Comparison of ENCODE assay signal across 8 cellular contexts in genomic region chr6:25993038-25993684, GRCh38. TPM values are rescaled to one million over a fixed set of nuclear protein-coding genes. Genes with fewer than 3 reads are reported as not detected.
A peak's percentile ranks its signal among the peaks of the same experiment; 100 is the strongest.
DNase-seq lines count a peak whose midpoint lies in the region; ATAC-seq and TF ChIP-seq lines count a peak whose summit lies in the region.

No MANE protein-coding gene starts in this region.

- POLR2A ChIA-PET in activated CD8-positive, alpha-beta T cell treated with anti-CD3 and anti-CD28 coated beads for 36 hours (lab: Charles Lee): interaction anchor here (0.6 to 5.6 kb wide), 13 partner anchors 11 to 264 kb away, joined by 3 to 95 read pairs (median 10); a partner anchor contains a TSS

- peak overlapping the region; percentile 96 for H3K4me3 Mint-ChIP-seq in HFFc6
- peak overlapping the region; percentile 91 for H3K4me3 Mint-ChIP-seq in activated CD8-positive, alpha-beta T cell treated with anti-CD3 and anti-CD28 coated beads for 36 hours

- H3K9me3 ChIP-seq in iPS-15b (ENCODE audit: control insufficient read depth, insufficient read depth, low read length) (no peaks in the 10 kb centered on the region), subcutaneous abdominal adipose tissue (ENCODE audit: control insufficient read depth in 5 of 5, low read length in 5 of 5) (no peaks in the 10 kb centered on the region)

- CTCF ChIA-PET in activated CD8-positive, alpha-beta T cell treated with anti-CD3 and anti-CD28 coated beads for 36 hours (lab: Charles Lee): interaction anchor here (0.8 to 5.6 kb wide), 42 partner anchors 11 to 728 kb away, joined by 3 to 118 read pairs (median 6); partner anchors contain the start of genes SLC17A3 and TRIM38

- H3K4me1 ChIP-seq in iPS-15b (ENCODE audit: control insufficient read depth, insufficient read depth, low read length) (peaks cover 20% of the 10 kb centered on the region), subcutaneous abdominal adipose tissue (ENCODE audit: control insufficient read depth in 5 of 5, insufficient read depth in 5 of 5, low read length in 5 of 5) (peaks cover 0 to 19% (median 9%) of the 10 kb centered on the region in 5 donors)

- H3K4me3 ChIP-seq in iPS-15b (ENCODE audit: low read depth, low read length) (peak overlapping the region; percentile 81), subcutaneous abdominal adipose tissue (ENCODE audit: low read depth in 1 of 5, low read length in 5 of 5) (peak overlapping the region; percentile 80 to 87 (median 83))

- peaks cover under 1% of the 10 kb centered on the region; the same call in 1 of the 2 replicates for H3K36me3 Mint-ChIP-seq in HFFc6 (ENCODE audit: low read depth)
- H3K36me3 Mint-ChIP-seq in activated CD8-positive, alpha-beta T cell treated with anti-CD3 and anti-CD28 coated beads for 36 hours (ENCODE audit: low read depth): peaks cover 6% of the 10 kb centered on the region

- DNase-seq in HFFc6 (no peak), G401 (ENCODE audit: low spot score) (no peak), medulla oblongata (ENCODE audit: extremely low spot score) (no peak), NCI-H526 (lab: John Stamatoyannopoulos, UW) (no peak)
- DNase-seq in activated CD8-positive, alpha-beta T cell treated with anti-CD3 and anti-CD28 coated beads for 36 hours: no peak

- no peaks in the 10 kb centered on the region for H3K9me3 Mint-ChIP-seq in HFFc6
- no peaks in the 10 kb centered on the region for H3K9me3 Mint-ChIP-seq in activated CD8-positive, alpha-beta T cell treated with anti-CD3 and anti-CD28 coated beads for 36 hours

- intact Hi-C loops in activated CD8-positive, alpha-beta T cell treated with anti-CD3 and anti-CD28 coated beads for 36 hours (cut with micrococcal nuclease): no loop called here

- H3K9ac ChIP-seq in iPS-15b (ENCODE audit: low read depth, low read length) (peak overlapping the region; percentile 76), subcutaneous abdominal adipose tissue (ENCODE audit: low read length in 5 of 5) (peak overlapping the region; percentile 35 to 89 (median 84))

- peaks cover 27% of the 10 kb centered on the region for H3K4me1 Mint-ChIP-seq in HFFc6 (ENCODE audit: low read depth)
- H3K4me1 Mint-ChIP-seq in activated CD8-positive, alpha-beta T cell treated with anti-CD3 and anti-CD28 coated beads for 36 hours (ENCODE audit: low read depth): peaks cover 25% of the 10 kb centered on the region

- no peaks in the 10 kb centered on the region for H3K27me3 ChIP-seq in iPS-15b (ENCODE audit: control insufficient read depth, insufficient read depth, low read length)
- H3K27me3 ChIP-seq in subcutaneous abdominal adipose tissue (ENCODE audit: control insufficient read depth in 5 of 5, insufficient read depth in 4 of 5, low read length in 5 of 5): no peaks in the 10 kb centered on the region

- TF ChIP-seq CTCF in C4-2B (conservative IDR thresholded peaks at IDR 0.05) (no peak), HFFc6 (IDR thresholded peaks at IDR 0.05) (no peak)
- no peak for TF ChIP-seq CTCF in activated CD8-positive, alpha-beta T cell treated with anti-CD3 and anti-CD28 coated beads for 36 hours (IDR thresholded peaks at IDR 0.05)

- peak overlapping the region; percentile 96 for H3K27ac Mint-ChIP-seq in HFFc6
- peak overlapping the region; percentile 97 for H3K27ac Mint-ChIP-seq in activated CD8-positive, alpha-beta T cell treated with anti-CD3 and anti-CD28 coated beads for 36 hours

- in situ Hi-C loops in G401 (cut with HindIII; ENCODE audit: low sequenced_read_pairs): no loop called here

- H3K27me3 Mint-ChIP-seq in HFFc6 (ENCODE audit: insufficient read depth): no peaks in the 10 kb centered on the region
- no peaks in the 10 kb centered on the region for H3K27me3 Mint-ChIP-seq in activated CD8-positive, alpha-beta T cell treated with anti-CD3 and anti-CD28 coated beads for 36 hours

- H3K27ac ChIP-seq in C4-2B (peak overlapping the region; percentile 18; the same call in 1 of the 2 replicates), subcutaneous abdominal adipose tissue (ENCODE audit: low read depth, low read length) (peak overlapping the region; percentile 89)

- H3K36me3 ChIP-seq in iPS-15b (ENCODE audit: control insufficient read depth, insufficient read depth, low read length) (peaks cover 5% of the 10 kb centered on the region), subcutaneous abdominal adipose tissue (ENCODE audit: control insufficient read depth in 5 of 5, insufficient read depth in 5 of 5, low read length in 5 of 5) (peaks cover 0 to 9% (median 3%) of the 10 kb centered on the region in 5 donors)

- no peak for ATAC-seq in activated CD8-positive, alpha-beta T cell treated with anti-CD3 and anti-CD28 coated beads for 36 hours

RNA-seq across cellular contexts. Expression of gene TRIM38, which starts 30.6 kb away (rescaled TPM):
- total RNA-seq in HFFc6 (2021; fragmentation: NEBNext Ultra II Directional; extraction: Animal tissue kit (Norgen Biotek cat#: 25700)): 1 to 10 TPM; 5.4 to 7.5 (median 6.8) TPM
- total RNA-seq in activated CD8-positive, alpha-beta T cell treated with anti-CD3 and anti-CD28 coated beads for 36 hours: 1 to 10 TPM; 8.0 to 8.3 TPM
- total RNA-seq in G401 (2014; rRNA removed; shearing (Covaris generic)): 0.03 and 0.06 TPM in 2 replicates
